ENCODE assay signal across 27 cellular contexts in the genomic region with DNA sequence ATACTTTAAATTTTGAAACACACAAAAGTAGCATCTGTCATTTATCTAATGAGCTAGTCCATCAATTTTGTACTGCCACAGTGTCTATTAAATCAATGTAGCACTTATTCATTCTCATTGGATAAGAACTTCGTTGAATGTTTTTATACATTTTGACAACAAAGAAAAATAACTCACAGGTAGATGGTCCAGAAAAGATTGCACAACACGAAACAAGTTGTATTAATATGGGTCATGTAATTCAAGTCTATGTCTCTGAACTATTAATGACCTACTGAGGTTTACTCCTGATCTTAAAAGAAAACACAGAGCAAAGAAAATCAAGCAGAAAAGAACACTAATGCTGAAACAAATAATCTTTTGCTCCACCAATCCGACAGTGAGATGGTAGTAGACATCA. TPM values are rescaled to one million over a fixed set of nuclear protein-coding genes. Genes with fewer than 3 reads are reported as not detected.
"Had no signal": no experiment of that assay in that cellular context is flagged by ENCODE, and none has a peak within 500 bp of the region (broad histone marks: within the 10 kb centered on the region; RNA-seq: fewer than 3 reads in every experiment).

No MANE protein-coding gene starts in this region.

- ATAC-seq: activated CD4-positive, CD25-positive, alpha-beta regulatory T cell treated with anti-CD3 and anti-CD28 coated beads, Interleukin-2, amount 50 U/mL, for 24 hours; activated CD8-positive, alpha-beta T cell treated with anti-CD3 and anti-CD28 coated beads for 36 hours; Panc1; Right ventricle myocardium inferior had no signal

- H3K9me3 ChIP-seq: MG63, SJCRH30, SK-N-SH had no signal

- H3K27ac Mint-ChIP-seq: activated T-helper 1 cell treated with anti-CD3 and anti-CD28 coated beads, Interleukin-12 subunit alpha, Interleukin-12 subunit beta, Interleukin-2, Interleukin-4 antibody, amounts not matched to agents 30 ng/mL and 10 ng/mL and 1 ng/mL, durations not matched to agents 14 hours and 24 hours and 36 hours had no signal

- H3K27ac ChIP-seq: SJCRH30 had no signal

- H3K27me3 Mint-ChIP-seq: activated CD8-positive, alpha-beta T cell treated with anti-CD3 and anti-CD28 coated beads for 36 hours; central memory CD8-positive, alpha-beta T cell had no signal

- H3K9ac ChIP-seq: SK-N-SH had no signal

- H3K4me3 Mint-ChIP-seq: activated CD8-positive, alpha-beta T cell treated with anti-CD3 and anti-CD28 coated beads for 36 hours; activated T-helper 1 cell treated with anti-CD3 and anti-CD28 coated beads, Interleukin-12 subunit alpha, Interleukin-12 subunit beta, Interleukin-2, Interleukin-4 antibody, amounts not matched to agents 30 ng/mL and 10 ng/mL and 1 ng/mL, durations not matched to agents 14 hours and 24 hours and 36 hours; central memory CD8-positive, alpha-beta T cell had no signal

- DNase-seq: activated CD4-positive, alpha-beta T cell treated with anti-CD3 and anti-CD28 coated beads for 4 hours; activated CD8-positive, alpha-beta memory T cell treated with anti-CD3 and anti-CD28 coated beads, Interleukin-2, amount 50 U/mL, for 48 hours; activated CD8-positive, alpha-beta T cell treated with anti-CD3 and anti-CD28 coated beads for 36 hours; activated effector memory CD4-positive, alpha-beta T cell treated with Interleukin-2 at 50 U/mL for 16 hours; activated naive CD4-positive, alpha-beta T cell treated with Interleukin-2 at 50 U/mL for 16 hours; activated T-cell treated with anti-CD3 and anti-CD28 coated beads, Interleukin-2, amount 50 U/mL, for 1 hour; aorta; cortex of kidney; MG63; NCI-H1105; NCI-H1436; NCI-H1694 treated with DMSO at 0.1 percent for 48 hours; NCI-H2029 treated with DMSO at 0.1 percent for 48 hours; NCI-H345; NCI-H510A treated with DMSO at 0.1 percent for 48 hours; NCI-H69; NK-92 treated with Interleukin-12 subunit alpha and Interleukin-12 subunit beta, amount 100 ng/mL, for 24 hours; OCI-M1; RPMI8226; SJCRH30; SK-N-SH had no signal

- H3K4me3 ChIP-seq: MG63, SJCRH30 had no signal

- H3K9me3 Mint-ChIP-seq: activated CD8-positive, alpha-beta T cell treated with anti-CD3 and anti-CD28 coated beads for 36 hours; activated T-helper 1 cell treated with anti-CD3 and anti-CD28 coated beads, Interleukin-12 subunit alpha, Interleukin-12 subunit beta, Interleukin-2, Interleukin-4 antibody, amounts not matched to agents 30 ng/mL and 10 ng/mL and 1 ng/mL, durations not matched to agents 14 hours and 24 hours and 36 hours; central memory CD8-positive, alpha-beta T cell had no signal

- H3K4me1 ChIP-seq: SJCRH30 had no signal

- H3K27me3 ChIP-seq: MG63, SJCRH30 had no signal

- H3K4me2 ChIP-seq: SK-N-SH had no signal

RNA-seq across cellular contexts. Expression of gene SH2D5, which starts 39.3 kb away (rescaled TPM):
- total RNA-seq: Right ventricle myocardium inferior had no signal

RNA-seq across cellular contexts. Expression of gene KIF17, which starts 54.0 kb away (rescaled TPM):
- total RNA-seq: activated CD8-positive, alpha-beta T cell treated with anti-CD3 and anti-CD28 coated beads for 36 hours; activated T-helper 1 cell treated with anti-CD3 and anti-CD28 coated beads, Interleukin-12 subunit alpha, Interleukin-12 subunit beta, Interleukin-2, Interleukin-4 antibody, amounts not matched to agents 30 ng/mL and 10 ng/mL and 1 ng/mL, durations not matched to agents 14 hours and 24 hours and 36 hours; T-helper 1 cell treated with Interleukin-12 subunit alpha and Interleukin-12 subunit beta and Interleukin-4 antibody, amounts not matched to agents 30 ng/mL and 1 ng/mL, for 36 hours had no signal
